ENCODE assay signal across 8 cellular contexts in genomic region chr2:134119672-134120159, GRCh38.
DNase-seq lines count a peak whose midpoint lies in the region; ATAC-seq and TF ChIP-seq lines count a peak whose summit lies in the region.

No MANE protein-coding gene starts in this region.

- H3K4me3 Mint-ChIP-seq in WTC11 = peak overlapping the region; percentile 92

- TF ChIP-seq CTCF in WTC11 (IDR thresholded peaks at IDR 0.05) = no peak

- no peaks in the 10 kb centered on the region for H3K36me3 Mint-ChIP-seq in WTC11

- H3K4me1 Mint-ChIP-seq in WTC11 = peaks cover 46% of the 10 kb centered on the region

- POLR2A ChIA-PET in WTC11 (lab: Charles Lee) = interaction anchor here (1.2 to 2.3 kb wide), 3 partner anchors 86 to 292 kb away, joined by 3 to 17 read pairs (median 4); no protein-coding TSS in a partner anchor

- H3K27ac Mint-ChIP-seq in WTC11 = peak overlapping the region; percentile 95

- H3K9me3 Mint-ChIP-seq in WTC11 = no peaks in the 10 kb centered on the region

- CTCF ChIA-PET in WTC11 (lab: Charles Lee) = interaction anchor here (0.8 to 7.9 kb wide), 10 partner anchors 10 to 331 kb away, joined by 3 to 116 read pairs (median 5); no protein-coding TSS in a partner anchor

- peak; percentile 92 for DNase-seq in AG08395 (ENCODE audit: low spot score)
- peak; percentile 91 for DNase-seq in NCI-H2227 (lab: John Stamatoyannopoulos, UW; ENCODE audit: unreplicated experiment)
- peak; percentile 88 for DNase-seq in WTC11 (ENCODE audit: low spot score)
- DNase-seq in caudate nucleus (lab: John Stamatoyannopoulos, UW) = peak in 60 of 61 donors; percentile 23 to 93 (median 84)
- peak; percentile 95 for DNase-seq in iris pigment epithelial cell (ENCODE audit: low read depth)
- peak; percentile 72 to 80 for DNase-seq in stimulated activated CD4-positive, alpha-beta T cell treated with anti-CD3 and anti-CD28 coated beads, Interleukin-12 subunit alpha, Interleukin-12 subunit beta, amount 100 ng/mL, for 24 hours (ENCODE audit: low read depth in 2 of 2)

- peak overlapping the region; percentile 44 for H3K27ac ChIP-seq in caudate nucleus (ENCODE audit: low read depth, low read length)

- ATAC-seq in GM18870 (IDR thresholded peaks at IDR 0.05; ENCODE audit: unreplicated experiment) = peak; percentile 42
- peak; percentile 52 for ATAC-seq in HG03103 (IDR thresholded peaks at IDR 0.05; ENCODE audit: low read depth, unreplicated experiment)
- peak; percentile 75 for ATAC-seq in WTC11

- peaks cover 11% of the 10 kb centered on the region for H3K27me3 Mint-ChIP-seq in WTC11 (ENCODE audit: low read depth)

TF ChIP-seq in WTC11, 78 proteins besides CTCF, POLR2A, EP300 and RAD21:
- TF ChIP-seq JUN (CRISPR knock-in tag; IDR thresholded peaks at IDR 0.05) = no peak
- TF ChIP-seq, protein P1, sequence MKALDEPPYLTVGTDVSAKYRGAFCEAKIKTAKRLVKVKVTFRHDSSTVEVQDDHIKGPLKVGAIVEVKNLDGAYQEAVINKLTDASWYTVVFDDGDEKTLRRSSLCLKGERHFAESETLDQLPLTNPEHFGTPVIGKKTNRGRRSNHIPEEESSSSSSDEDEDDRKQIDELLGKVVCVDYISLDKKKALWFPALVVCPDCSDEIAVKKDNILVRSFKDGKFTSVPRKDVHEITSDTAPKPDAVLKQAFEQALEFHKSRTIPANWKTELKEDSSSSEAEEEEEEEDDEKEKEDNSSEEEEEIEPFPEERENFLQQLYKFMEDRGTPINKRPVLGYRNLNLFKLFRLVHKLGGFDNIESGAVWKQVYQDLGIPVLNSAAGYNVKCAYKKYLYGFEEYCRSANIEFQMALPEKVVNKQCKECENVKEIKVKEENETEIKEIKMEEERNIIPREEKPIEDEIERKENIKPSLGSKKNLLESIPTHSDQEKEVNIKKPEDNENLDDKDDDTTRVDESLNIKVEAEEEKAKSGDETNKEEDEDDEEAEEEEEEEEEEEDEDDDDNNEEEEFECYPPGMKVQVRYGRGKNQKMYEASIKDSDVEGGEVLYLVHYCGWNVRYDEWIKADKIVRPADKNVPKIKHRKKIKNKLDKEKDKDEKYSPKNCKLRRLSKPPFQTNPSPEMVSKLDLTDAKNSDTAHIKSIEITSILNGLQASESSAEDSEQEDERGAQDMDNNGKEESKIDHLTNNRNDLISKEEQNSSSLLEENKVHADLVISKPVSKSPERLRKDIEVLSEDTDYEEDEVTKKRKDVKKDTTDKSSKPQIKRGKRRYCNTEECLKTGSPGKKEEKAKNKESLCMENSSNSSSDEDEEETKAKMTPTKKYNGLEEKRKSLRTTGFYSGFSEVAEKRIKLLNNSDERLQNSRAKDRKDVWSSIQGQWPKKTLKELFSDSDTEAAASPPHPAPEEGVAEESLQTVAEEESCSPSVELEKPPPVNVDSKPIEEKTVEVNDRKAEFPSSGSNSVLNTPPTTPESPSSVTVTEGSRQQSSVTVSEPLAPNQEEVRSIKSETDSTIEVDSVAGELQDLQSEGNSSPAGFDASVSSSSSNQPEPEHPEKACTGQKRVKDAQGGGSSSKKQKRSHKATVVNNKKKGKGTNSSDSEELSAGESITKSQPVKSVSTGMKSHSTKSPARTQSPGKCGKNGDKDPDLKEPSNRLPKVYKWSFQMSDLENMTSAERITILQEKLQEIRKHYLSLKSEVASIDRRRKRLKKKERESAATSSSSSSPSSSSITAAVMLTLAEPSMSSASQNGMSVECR (CRISPR knock-in tag; IDR thresholded peaks at IDR 0.05; ENCODE audit: borderline replicate concordance) = peak; percentile 41; the same call in 1 of the 2 replicates

Comparison
In these comparisons a context has a peak if more than half of its experiments do, and no peak if none do; other contexts are left out.
1. Peak in every context shown above with its lines: DNase-seq, ATAC-seq and H3K27ac ChIP-seq.